In genomic region chr18:22032392-22032961, GRCh38 we compare ENCODE assay signal across 10 cellular contexts.
DNase-seq lines count a peak whose midpoint lies in the region; ATAC-seq, FAIRE-seq and TF ChIP-seq lines count a peak whose summit lies in the region.
"Had no signal": no experiment of that assay in that cellular context is flagged by ENCODE, and none has a peak within 500 bp of the region (broad histone marks: within the 10 kb centered on the region; RNA-seq: fewer than 3 reads in every experiment).

No MANE protein-coding gene starts in this region.

- TF ChIP-seq CTCF in MM.1S (IDR thresholded peaks at IDR 0.05; ENCODE audit: low read length): no peak

- DNase-seq in LoVo (ENCODE audit: low spot score): peak; percentile 89
- DNase-seq in small intestine: peak; percentile 47
- no peak for DNase-seq in NCI-H187 (lab: John Stamatoyannopoulos, UW)
- DNase-seq in GF-D8 (lab: John Stamatoyannopoulos, UW): no peak
- no peak for DNase-seq in MM.1S
- DNase-seq: aorta, KG1 had no signal

- no peak overlapping the region for H3K27ac ChIP-seq in small intestine (ENCODE audit: low read depth in 1 of 2, low read length in 1 of 2)
- H3K27ac ChIP-seq in MM.1S (ENCODE audit: low read length): no peak overlapping the region

- no peak overlapping the region for H3K4me2 ChIP-seq in MM.1S (ENCODE audit: low read depth, low read length)

- no peak overlapping the region for H3K9ac ChIP-seq in MM.1S (ENCODE audit: low read length)

- H4K20me1 ChIP-seq in MM.1S (ENCODE audit: insufficient read depth, low read length): no peaks in the 10 kb centered on the region

- WGBS in small intestine, 3 donors: 60 to 72% (median 63%) methylated on average over 4 of the region's 4 CpGs

- H3F3A ChIP-seq in MM.1S (ENCODE audit: insufficient read depth, low read length): no peaks in the 10 kb centered on the region

- H3K27me3 ChIP-seq in small intestine (ENCODE audit: control insufficient read depth in 2 of 2, insufficient read depth in 2 of 2, low read length in 2 of 2) (no peaks in the 10 kb centered on the region), MM.1S (replicated peaks; ENCODE audit: insufficient read depth, low read length) (no peaks in the 10 kb centered on the region)

- H3K9me3 ChIP-seq in small intestine (ENCODE audit: control insufficient read depth, low read depth) (no peaks in the 10 kb centered on the region), MM.1S (replicated peaks; ENCODE audit: insufficient read depth, low read length) (no peaks in the 10 kb centered on the region)

- no peaks in the 10 kb centered on the region for H3K79me2 ChIP-seq in MM.1S (ENCODE audit: low read length)

- ATAC-seq in GM18520 (IDR thresholded peaks at IDR 0.05; ENCODE audit: unreplicated experiment): peak; percentile 71
- ATAC-seq in esophagus mucosa: peak; percentile 100
- no peak for ATAC-seq in GM19455 (IDR thresholded peaks at IDR 0.05; ENCODE audit: unreplicated experiment)

- FAIRE-seq in small intestine (lab: Jason Lieb, UNC): no peak

- H2AFZ ChIP-seq in MM.1S (ENCODE audit: low read length): no peak overlapping the region

- H3K4me1 ChIP-seq in small intestine (ENCODE audit: control insufficient read depth in 2 of 2, insufficient read depth in 1 of 2, low read depth in 1 of 2, low read length in 1 of 2) (no peaks in the 10 kb centered on the region), MM.1S (ENCODE audit: low read length) (no peaks in the 10 kb centered on the region)

- no peaks in the 10 kb centered on the region for H3K9me2 ChIP-seq in MM.1S (replicated peaks; ENCODE audit: insufficient read depth, low read length)

- H3K4me3 ChIP-seq in small intestine (ENCODE audit: low read depth in 1 of 2, low read length in 2 of 2): no peak overlapping the region
- no peak overlapping the region for H3K4me3 ChIP-seq in MM.1S (ENCODE audit: low read length)

- no peaks in the 10 kb centered on the region for H3K36me3 ChIP-seq in small intestine (ENCODE audit: control insufficient read depth in 2 of 2, insufficient read depth in 2 of 2, low read length in 2 of 2)
- H3K36me3 ChIP-seq in MM.1S (replicated peaks; ENCODE audit: insufficient read depth, low read length): no peaks in the 10 kb centered on the region

Comparison
In these comparisons a context has a peak if more than half of its experiments do, and no peak if none do; other contexts are left out.
1. DNase-seq: peak in LoVo (single experiment) and small intestine (single experiment); none in NCI-H187 (0 of 2), GF-D8 (single experiment) and MM.1S (single experiment).